Comparison of ENCODE assay signal across 9 cellular contexts in genomic region chr13:111304041-111304544, GRCh38. TPM values are rescaled to one million over a fixed set of nuclear protein-coding genes. Genes with fewer than 3 reads are reported as not detected.
DNase-seq lines count a peak whose midpoint lies in the region; ATAC-seq and TF ChIP-seq lines count a peak whose summit lies in the region.
"Had no signal": no experiment of that assay in that cellular context is flagged by ENCODE, and none has a peak within 500 bp of the region (broad histone marks: within the 10 kb centered on the region; RNA-seq: fewer than 3 reads in every experiment).

No MANE protein-coding gene starts in this region.

- POLR2A ChIA-PET in activated CD4-positive, alpha-beta T cell treated with anti-CD3 and anti-CD28 coated beads, Interleukin-2, amount 10 ng/mL, durations not matched to agents 7 days and 5 days (lab: Charles Lee): no interaction called here

- peak overlapping the region; percentile 85 for H3K27ac Mint-ChIP-seq in activated CD4-positive, alpha-beta T cell treated with anti-CD3 and anti-CD28 coated beads, Interleukin-2, amount 10 ng/mL, durations not matched to agents 7 days and 5 days
- no peak overlapping the region for H3K27ac Mint-ChIP-seq in type B pancreatic cell

- H3K36me3 Mint-ChIP-seq in activated CD4-positive, alpha-beta T cell treated with anti-CD3 and anti-CD28 coated beads, Interleukin-2, amount 10 ng/mL, durations not matched to agents 7 days and 5 days (ENCODE audit: low read depth): peaks cover 70% of the 10 kb centered on the region
- H3K36me3 Mint-ChIP-seq in type B pancreatic cell: peaks cover 47% of the 10 kb centered on the region

- ATAC-seq in GM21619 (IDR thresholded peaks at IDR 0.05; ENCODE audit: unreplicated experiment) (peak; percentile 88), HG03280 (IDR thresholded peaks at IDR 0.05; ENCODE audit: unreplicated experiment) (peak; percentile 88)

- intact Hi-C loops in posterior vena cava (cut with DNase I): no loop called here

- DNase-seq in activated CD4-positive, alpha-beta T cell treated with anti-CD3 and anti-CD28 coated beads, Interleukin-2, amount 10 ng/mL, durations not matched to agents 7 days and 5 days: peak; percentile 22
- no peak for DNase-seq in activated CD4-positive, alpha-beta T cell treated with anti-CD3 and anti-CD28 coated beads, Interleukin-2, amount 50 U/mL, for 1 hour
- DNase-seq in posterior vena cava (ENCODE audit: low spot score): peak; percentile 38
- DNase-seq in NCI-H128 (lab: John Stamatoyannopoulos, UW; ENCODE audit: unreplicated experiment): no peak
- DNase-seq in EL: no peak
- no peak for DNase-seq in type B pancreatic cell (ENCODE audit: extremely low spot score, unreplicated experiment)
- DNase-seq: NCI-H2171 treated with DMSO at 0.1 percent for 48 hours had no signal

- TF ChIP-seq CTCF in type B pancreatic cell (conservative IDR thresholded peaks at IDR 0.05): no peak

- peaks cover 16% of the 10 kb centered on the region for H3K4me1 Mint-ChIP-seq in activated CD4-positive, alpha-beta T cell treated with anti-CD3 and anti-CD28 coated beads, Interleukin-2, amount 10 ng/mL, durations not matched to agents 7 days and 5 days
- H3K4me1 Mint-ChIP-seq in type B pancreatic cell (ENCODE audit: unreplicated experiment): no peaks in the 10 kb centered on the region

- peaks cover 9% of the 10 kb centered on the region for H3K9me3 Mint-ChIP-seq in activated CD4-positive, alpha-beta T cell treated with anti-CD3 and anti-CD28 coated beads, Interleukin-2, amount 10 ng/mL, durations not matched to agents 7 days and 5 days
- no peaks in the 10 kb centered on the region for H3K9me3 Mint-ChIP-seq in type B pancreatic cell

- H3K27me3 Mint-ChIP-seq in activated CD4-positive, alpha-beta T cell treated with anti-CD3 and anti-CD28 coated beads, Interleukin-2, amount 10 ng/mL, durations not matched to agents 7 days and 5 days: no peaks in the 10 kb centered on the region
- H3K27me3 Mint-ChIP-seq in type B pancreatic cell: no peaks in the 10 kb centered on the region

- no peak overlapping the region for H3K4me3 Mint-ChIP-seq in activated CD4-positive, alpha-beta T cell treated with anti-CD3 and anti-CD28 coated beads, Interleukin-2, amount 10 ng/mL, durations not matched to agents 7 days and 5 days
- H3K4me3 Mint-ChIP-seq in type B pancreatic cell: no peak overlapping the region

- CTCF ChIA-PET in activated CD4-positive, alpha-beta T cell treated with anti-CD3 and anti-CD28 coated beads, Interleukin-2, amount 10 ng/mL, durations not matched to agents 7 days and 5 days (lab: Charles Lee): interaction anchor here (0.7 kb wide), 1 partner anchor 10 kb away, joined by 4 read pairs; no protein-coding TSS in a partner anchor

RNA-seq across cellular contexts. Expression of gene TEX29, which starts 16.3 kb away (rescaled TPM):
- under 1 TPM; 0.52 to 0.83 TPM for total RNA-seq in activated CD4-positive, alpha-beta T cell treated with anti-CD3 and anti-CD28 coated beads, Interleukin-2, amount 10 ng/mL, durations not matched to agents 7 days and 5 days
- total RNA-seq in posterior vena cava: under 1 TPM in 1 of 2 donors, not detected in 1; 0.29 TPM
- total RNA-seq in type B pancreatic cell (ENCODE audit: low replicate concordance): 0.62 and 0.92 TPM in 2 replicates

Comparison
In these comparisons a context has a peak if more than half of its experiments do, and no peak if none do; other contexts are left out.
1. DNase-seq: peak in activated CD4-positive, alpha-beta T cell treated with anti-CD3 and anti-CD28 coated beads, Interleukin-2, amount 10 ng/mL, durations not matched to agents 7 days and 5 days (single experiment) and posterior vena cava (single experiment); none in activated CD4-positive, alpha-beta T cell treated with anti-CD3 and anti-CD28 coated beads, Interleukin-2, amount 50 U/mL, for 1 hour (single experiment), NCI-H128 (single experiment), EL (single experiment) and type B pancreatic cell (single experiment).